ENCODE assay signal across 15 cellular contexts in genomic region chr14:60217713-60218112, GRCh38.
"Had no signal": no experiment of that assay in that cellular context is flagged by ENCODE, and none has a peak within 500 bp of the region (broad histone marks: within the 10 kb centered on the region; RNA-seq: fewer than 3 reads in every experiment).

No MANE protein-coding gene starts in this region.

- H3K27me3 ChIP-seq: neural progenitor cell, thyroid gland, vagina had no signal

- H3K4me1 ChIP-seq: thyroid gland, vagina had no signal

- H3K36me3 ChIP-seq: neural progenitor cell, thyroid gland, vagina had no signal

- H3K4me2 ChIP-seq: neural progenitor cell had no signal

- H3K27ac Mint-ChIP-seq: activated naive CD4-positive, alpha-beta T cell treated with anti-CD3 and anti-CD28 coated beads for 36 hours; activated naive CD8-positive, alpha-beta T cell treated with anti-CD3 and anti-CD28 coated beads, Interleukin-2, amount 50 U/mL, for 24 hours; activated T-helper 2 cell treated with anti-CD3 and anti-CD28 coated beads, Interferon-gamma antibody, Interleukin-2, Interleukin-4, amounts not matched to agents 10 μg/mL and 5 μg/mL and 100 μg/mL, durations not matched to agents 14 hours and 24 hours and 36 hours; naive B cell; neural progenitor cell; stimulated activated effector memory CD8-positive, alpha-beta T cell treated with anti-CD3 and anti-CD28 coated beads, Interleukin-12 subunit alpha, Interleukin-12 subunit beta, amount 100 ng/mL, for 72 hours had no signal

- H3K27ac ChIP-seq: neural progenitor cell, thyroid gland, vagina had no signal

- H3K36me3 Mint-ChIP-seq: naive B cell; neural progenitor cell; stimulated activated effector memory CD8-positive, alpha-beta T cell treated with anti-CD3 and anti-CD28 coated beads, Interleukin-12 subunit alpha, Interleukin-12 subunit beta, amount 100 ng/mL, for 72 hours had no signal

- H3K9me3 Mint-ChIP-seq: activated naive CD4-positive, alpha-beta T cell treated with anti-CD3 and anti-CD28 coated beads for 36 hours; activated naive CD8-positive, alpha-beta T cell treated with anti-CD3 and anti-CD28 coated beads, Interleukin-2, amount 50 U/mL, for 24 hours; activated T-helper 2 cell treated with anti-CD3 and anti-CD28 coated beads, Interferon-gamma antibody, Interleukin-2, Interleukin-4, amounts not matched to agents 10 μg/mL and 5 μg/mL and 100 μg/mL, durations not matched to agents 14 hours and 24 hours and 36 hours; naive B cell; neural progenitor cell; stimulated activated effector memory CD8-positive, alpha-beta T cell treated with anti-CD3 and anti-CD28 coated beads, Interleukin-12 subunit alpha, Interleukin-12 subunit beta, amount 100 ng/mL, for 72 hours had no signal

- DNase-seq: activated CD4-positive, alpha-beta T cell treated with anti-CD3 and anti-CD28 coated beads, Interleukin-2, amount 50 U/mL, for 1 hour; activated naive CD4-positive, alpha-beta T cell treated with anti-CD3 and anti-CD28 coated beads for 36 hours; activated naive CD8-positive, alpha-beta T cell treated with anti-CD3 and anti-CD28 coated beads, Interleukin-2, amount 50 U/mL, for 24 hours; activated T-cell treated with anti-CD3 and anti-CD28 coated beads, Interleukin-2, amount 50 U/mL, for 1 hour; aorta; cortex of kidney; effector CD4-positive, alpha-beta T cell; foreskin fibroblast; head of caudate nucleus; naive B cell; thyroid gland had no signal

- H3K9me3 ChIP-seq: thyroid gland, vagina had no signal

- H3K4me3 ChIP-seq: neural progenitor cell, thyroid gland, vagina had no signal

- H2AFZ ChIP-seq: neural progenitor cell had no signal

- ATAC-seq: activated naive CD8-positive, alpha-beta T cell treated with anti-CD3 and anti-CD28 coated beads, Interleukin-2, amount 50 U/mL, for 24 hours; stimulated activated effector memory CD8-positive, alpha-beta T cell treated with anti-CD3 and anti-CD28 coated beads, Interleukin-12 subunit alpha, Interleukin-12 subunit beta, amount 100 ng/mL, for 72 hours had no signal

- H3K9ac ChIP-seq: neural progenitor cell had no signal

- H3K4me3 Mint-ChIP-seq: activated naive CD4-positive, alpha-beta T cell treated with anti-CD3 and anti-CD28 coated beads for 36 hours; activated naive CD8-positive, alpha-beta T cell treated with anti-CD3 and anti-CD28 coated beads, Interleukin-2, amount 50 U/mL, for 24 hours; naive B cell; neural progenitor cell; stimulated activated effector memory CD8-positive, alpha-beta T cell treated with anti-CD3 and anti-CD28 coated beads, Interleukin-12 subunit alpha, Interleukin-12 subunit beta, amount 100 ng/mL, for 72 hours had no signal
